In the genomic region with DNA sequence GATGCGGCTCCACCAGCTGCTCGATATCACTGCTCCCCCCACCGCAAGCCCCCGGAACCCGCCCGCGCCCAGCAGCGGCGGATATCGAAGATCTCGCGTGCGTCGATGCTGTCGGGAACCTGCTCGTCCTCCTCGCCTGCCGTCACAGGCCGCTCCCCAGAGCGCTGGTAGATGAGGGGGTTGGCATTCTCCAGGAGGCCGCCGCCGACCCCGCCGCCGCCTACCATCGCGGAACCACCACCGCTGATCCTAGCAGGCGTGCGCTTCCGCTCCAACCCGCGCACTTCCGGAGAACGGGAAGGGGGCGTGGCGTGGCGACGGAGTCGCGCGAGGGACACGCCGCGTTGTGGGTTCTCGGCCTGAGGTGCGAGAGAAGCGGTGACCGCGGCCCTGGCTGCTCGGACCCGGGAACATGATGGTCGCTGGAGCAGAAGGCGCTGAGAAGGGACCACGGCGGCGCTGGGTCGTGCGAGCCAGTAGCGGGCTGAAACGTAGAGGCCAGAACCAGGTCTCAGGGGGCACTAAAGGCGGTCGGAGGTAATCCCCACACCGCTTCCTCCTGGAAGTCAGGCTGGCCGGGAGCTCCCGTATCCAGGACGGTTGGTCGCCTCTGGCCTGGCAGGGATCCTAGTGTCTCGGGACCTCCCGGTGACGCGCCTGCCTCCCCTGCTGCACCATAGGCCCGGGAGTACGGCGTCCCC, we compare ENCODE assay signal across 8 cellular contexts. TPM values are rescaled to one million over a fixed set of nuclear protein-coding genes. Genes with fewer than 3 reads are reported as not detected.
DNase-seq lines count a peak whose midpoint lies in the region; ATAC-seq lines count a peak whose summit lies in the region.

Gene CIAO2B, minus strand, starts transcription at position 265 of the 701 bp plus-strand sequence. Its CDS starts 38 bp downstream, at position 227.

- POLR2A ChIA-PET in activated CD8-positive, alpha-beta memory T cell treated with anti-CD3 and anti-CD28 coated beads for 36 hours (lab: Charles Lee): interaction anchor here (0.5 to 1.3 kb wide), 4 partner anchors 13 to 61 kb away, joined by 3 to 5 read pairs (median 4); partner anchors contain the start of gene PDP2

- ATAC-seq in GM19351 (IDR thresholded peaks at IDR 0.05; ENCODE audit: unreplicated experiment) (peak; percentile 80), HG03521 (IDR thresholded peaks at IDR 0.05; ENCODE audit: unreplicated experiment) (peak; percentile 73)

- CTCF ChIA-PET in activated CD8-positive, alpha-beta memory T cell treated with anti-CD3 and anti-CD28 coated beads for 36 hours (lab: Charles Lee): interaction anchor here (0.6 to 1.5 kb wide), 4 partner anchors 13 to 59 kb away, joined by 3 read pairs; partner anchors contain the start of gene CES3

- peak; percentile 31 to 93 (median 80) for DNase-seq in C1 segment of cervical spinal cord (lab: John Stamatoyannopoulos, UW)
- peak; percentile 9 for DNase-seq in NK-92 (lab: John Stamatoyannopoulos, UW; ENCODE audit: unreplicated experiment)
- peak; percentile 79 for DNase-seq in effector CD8-positive, alpha-beta T cell (lab: John Stamatoyannopoulos, UW)
- DNase-seq in medulla oblongata (ENCODE audit: extremely low spot score): peak; percentile 87
- peak; percentile 79 to 93 (median 80) for DNase-seq in stimulated activated CD4-positive, alpha-beta T cell treated with anti-CD3 and anti-CD28 coated beads, TNF-alpha, amount 100 ng/mL, for 48 hours (ENCODE audit: low read depth in 3 of 3)

RNA-seq across cellular contexts. Expression of gene CIAO2B, which starts in this region (rescaled TPM):
- total RNA-seq in activated CD8-positive, alpha-beta memory T cell treated with anti-CD3 and anti-CD28 coated beads for 36 hours: 100 to 1,000 TPM; 174 to 177 TPM

Comparison
In these comparisons a context has a peak if more than half of its experiments do, and no peak if none do; other contexts are left out.
1. Peak in every context shown above with its lines: DNase-seq and ATAC-seq.
2. DNase-seq: peak in every context shown above with its lines; median percentile 87 in medulla oblongata; 80 in C1 segment of cervical spinal cord; 80 in stimulated activated CD4-positive, alpha-beta T cell treated with anti-CD3 and anti-CD28 coated beads, TNF-alpha, amount 100 ng/mL, for 48 hours; 79 in effector CD8-positive, alpha-beta T cell; 9 in NK-92.